ENCODE assay signal across 9 cellular contexts in genomic region chr2:143397886-143398614, GRCh38.
A peak's percentile ranks its signal among the peaks of the same experiment; 100 is the strongest.
DNase-seq lines count a peak whose midpoint lies in the region; ATAC-seq and TF ChIP-seq lines count a peak whose summit lies in the region.
"Had no signal": no experiment of that assay in that cellular context is flagged by ENCODE, and none has a peak within 500 bp of the region (broad histone marks: within the 10 kb centered on the region; RNA-seq: fewer than 3 reads in every experiment).

No MANE protein-coding gene starts in this region.

- TF ChIP-seq CTCF in BE2C (IDR thresholded peaks at IDR 0.05; ENCODE audit: low read depth, low read length) = no peak

- no peak for DNase-seq in activated T-cell treated with anti-CD3 and anti-CD28 coated beads, Interleukin-2, amount 50 U/mL, for 4 hours
- DNase-seq in activated T-cell treated with anti-CD3 and anti-CD28 coated beads, Interleukin-2, amount 50 U/mL, for 48 hours = no peak
- DNase-seq in amniotic epithelial cell (ENCODE audit: low read depth) (peak; percentile 44), occipital lobe (lab: John Stamatoyannopoulos, UW) (no peak), BE2C (no peak)
- no peak for DNase-seq in stimulated activated naive CD8-positive, alpha-beta T cell treated with anti-CD3 and anti-CD28 coated beads, Interleukin-15, Interleukin-2, amounts not matched to agents 100 U/mL and 50 U/mL, for 24 hours
- DNase-seq: head of caudate nucleus had no signal

- no peak overlapping the region for H3K4me3 Mint-ChIP-seq in activated T-cell treated with anti-CD3 and anti-CD28 coated beads, Interleukin-2, amount 50 U/mL, for 4 hours

- no peaks in the 10 kb centered on the region for H3K4me1 ChIP-seq in BE2C

- H3K27me3 Mint-ChIP-seq in activated T-cell treated with anti-CD3 and anti-CD28 coated beads, Interleukin-2, amount 50 U/mL, for 4 hours (ENCODE audit: low read depth) = no peaks in the 10 kb centered on the region

- H3K36me3 ChIP-seq in BE2C = no peaks in the 10 kb centered on the region

- peaks cover 6% of the 10 kb centered on the region for H3K36me3 Mint-ChIP-seq in activated T-cell treated with anti-CD3 and anti-CD28 coated beads, Interleukin-2, amount 50 U/mL, for 4 hours (ENCODE audit: insufficient read depth)

- no peaks in the 10 kb centered on the region for H3K9me3 ChIP-seq in BE2C

- H3K9me3 Mint-ChIP-seq in activated T-cell treated with anti-CD3 and anti-CD28 coated beads, Interleukin-2, amount 50 U/mL, for 4 hours = no peaks in the 10 kb centered on the region

- peak; percentile 95 to 97 for ATAC-seq in activated T-cell treated with anti-CD3 and anti-CD28 coated beads, Interleukin-2, amount 50 U/mL, for 4 hours
- ATAC-seq in HG02884 (IDR thresholded peaks at IDR 0.05; ENCODE audit: unreplicated experiment) = peak; percentile 74
- ATAC-seq in stimulated activated naive CD8-positive, alpha-beta T cell treated with anti-CD3 and anti-CD28 coated beads, Interleukin-15, Interleukin-2, amounts not matched to agents 100 U/mL and 50 U/mL, for 24 hours = peak; percentile 84
- no peak for ATAC-seq in GM19035 (IDR thresholded peaks at IDR 0.05; ENCODE audit: unreplicated experiment)

- no peak overlapping the region for H3K4me3 ChIP-seq in BE2C (ENCODE audit: low read depth, low read length)

- H3K4me1 Mint-ChIP-seq in activated T-cell treated with anti-CD3 and anti-CD28 coated beads, Interleukin-2, amount 50 U/mL, for 4 hours (ENCODE audit: low read depth) = peaks cover 59% of the 10 kb centered on the region

- H3K27me3 ChIP-seq in BE2C = no peaks in the 10 kb centered on the region
